1 cellular context compared by ENCODE assay signal in genomic region chr20:35007891-35008290, GRCh38.
A peak's percentile ranks its signal among the peaks of the same experiment; 100 is the strongest.
TF ChIP-seq lines count a peak whose summit lies in the region.

No MANE protein-coding gene starts in this region.

TF ChIP-seq in HepG2, 621 proteins besides CTCF, POLR2A, EP300 and RAD21:
- TF ChIP-seq CREBL2 (CRISPR knock-in tag; IDR thresholded peaks at IDR 0.05; ENCODE audit: borderline replicate concordance) (no peak), POLR2G (IDR thresholded peaks at IDR 0.05; ENCODE audit: low read depth, low read length) (0 out of 2 replicates have a peak, but pooled peaks have one; percentile 28), U2AF2 (IDR thresholded peaks at IDR 0.05; ENCODE audit: low read depth, low read length) (no peak), ZGPAT (CRISPR knock-in tag; IDR thresholded peaks at IDR 0.05) (no peak), PHF20 (CRISPR knock-in tag; IDR thresholded peaks at IDR 0.05) (no peak), SNAI1 (CRISPR knock-in tag; IDR thresholded peaks at IDR 0.05; ENCODE audit: borderline replicate concordance) (no peak), ZNF577 (CRISPR knock-in tag; IDR thresholded peaks at IDR 0.05; ENCODE audit: borderline replicate concordance, low read depth) (no peak), ZNF891 (CRISPR knock-in tag; IDR thresholded peaks at IDR 0.05) (no peak), SATB2 (CRISPR knock-in tag; IDR thresholded peaks at IDR 0.05) (no peak), TP53 (CRISPR knock-in tag; conservative IDR thresholded peaks at IDR 0.05) (no peak), AGO2 (optimal IDR thresholded peaks at IDR 0.05; ENCODE audit: low read depth, low read length) (peak; percentile 40), ZNF235 (CRISPR knock-in tag; IDR thresholded peaks at IDR 0.05; ENCODE audit: borderline replicate concordance) (no peak), KLF11 (CRISPR knock-in tag; IDR thresholded peaks at IDR 0.05) (no peak), ZNF672 (CRISPR knock-in tag; IDR thresholded peaks at IDR 0.05) (no peak), KDM5B (CRISPR knock-in tag; IDR thresholded peaks at IDR 0.05; ENCODE audit: borderline replicate concordance) (no peak), ZNF776 (CRISPR knock-in tag; IDR thresholded peaks at IDR 0.05) (0 out of 2 replicates have a peak, but pooled peaks have one; percentile 29), SALL1 (CRISPR knock-in tag; IDR thresholded peaks at IDR 0.05) (no peak), ZNF589 (CRISPR knock-in tag; conservative IDR thresholded peaks at IDR 0.05) (0 out of 2 replicates have a peak, but pooled peaks have one; percentile 20), ZBTB3 (CRISPR knock-in tag; IDR thresholded peaks at IDR 0.05; ENCODE audit: borderline replicate concordance, low read depth) (no peak), IRF1 (CRISPR knock-in tag; IDR thresholded peaks at IDR 0.05; ENCODE audit: low read depth) (no peak), U2AF1 (optimal IDR thresholded peaks at IDR 0.05; ENCODE audit: low read depth, low read length) (no peak)
